Comparison of ENCODE assay signal across 1 cellular context in the genomic region with DNA sequence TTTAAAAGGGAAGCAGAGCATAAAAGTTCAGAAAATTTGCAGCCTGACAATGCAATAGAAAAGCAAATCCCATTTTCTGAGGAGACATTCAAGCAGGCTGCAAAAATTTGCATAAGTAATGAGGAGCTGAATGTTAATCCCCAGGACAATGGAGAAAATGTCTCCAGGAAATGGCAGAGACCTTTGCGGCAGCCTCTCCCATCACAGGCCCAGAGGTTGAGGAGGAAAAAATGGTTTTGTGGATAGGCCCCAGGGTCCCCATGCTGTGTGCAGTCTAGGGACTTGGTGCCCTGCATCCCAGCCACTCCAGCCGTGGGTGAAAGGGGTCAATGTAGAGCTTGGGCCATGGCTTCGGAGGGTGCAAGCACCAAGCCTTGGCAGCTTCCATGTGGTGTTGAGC. TPM values are rescaled to one million over a fixed set of nuclear protein-coding genes. Genes with fewer than 3 reads are reported as not detected.
"Had no signal": no experiment of that assay in that cellular context is flagged by ENCODE, and none has a peak within 500 bp of the region (broad histone marks: within the 10 kb centered on the region; RNA-seq: fewer than 3 reads in every experiment).

No MANE protein-coding gene starts in this region.

RNA-seq across cellular contexts. Expression of a gene that starts 21.6 kb away (rescaled TPM):
- total RNA-seq: SJCRH30 had no signal
